ENCODE assay signal across 18 cellular contexts in genomic region chr12:106211973-106212372, GRCh38. TPM values are rescaled to one million over a fixed set of nuclear protein-coding genes. Genes with fewer than 3 reads are reported as not detected.
DNase-seq lines count a peak whose midpoint lies in the region; ATAC-seq and TF ChIP-seq lines count a peak whose summit lies in the region.
"Had no signal": no experiment of that assay in that cellular context is flagged by ENCODE, and none has a peak within 500 bp of the region (broad histone marks: within the 10 kb centered on the region; RNA-seq: fewer than 3 reads in every experiment).

No MANE protein-coding gene starts in this region.

- DNase-seq in COLO668 (lab: John Stamatoyannopoulos, UW; ENCODE audit: unreplicated experiment) (peak; percentile 49), SJCRH30 (peak; percentile 26 to 40), renal cortical epithelial cell (ENCODE audit: low read depth) (peak; percentile 30), NCI-H1048 (lab: John Stamatoyannopoulos, UW) (no peak), Right ventricle myocardium superior (no peak)
- DNase-seq: CD4-positive, alpha-beta T cell; HCEC 1CT; KG1; NCI-H1105; NCI-H1694; NCI-H2081 treated with DMSO at 0.1 percent for 48 hours; NCI-H2227 treated with DMSO at 0.1 percent for 48 hours; NCI-H524 treated with DMSO at 0.1 percent for 48 hours had no signal

- no peak overlapping the region for H3K4me3 ChIP-seq in HEK293 (ENCODE audit: low read depth, low read length)
- H3K4me3 ChIP-seq in SJCRH30 = no peak overlapping the region
- H3K4me3 ChIP-seq: BLaER1, GM23338 had no signal

- CTCF ChIA-PET in HEK293 (lab: Yijun Ruan, JAX) = interaction anchor here (1.7 kb wide), 1 partner anchor 12 kb away, joined by 5 read pairs; no protein-coding TSS in a partner anchor

- H3K9me3 ChIP-seq in HEK293 (ENCODE audit: control insufficient read depth, insufficient read depth, low read depth, low read length) = no peaks in the 10 kb centered on the region
- no peaks in the 10 kb centered on the region; the same call in 1 of the 2 replicates for H3K9me3 ChIP-seq in SJCRH30 (replicated peaks)
- H3K9me3 ChIP-seq: BLaER1 had no signal

- intact Hi-C loops in Right ventricle myocardium superior (cut with DNase I) = no loop called here

- ATAC-seq in HG03159 (IDR thresholded peaks at IDR 0.05; ENCODE audit: unreplicated experiment) (no peak), Right ventricle myocardium superior (ENCODE audit: poor library complexity) (no peak)
- ATAC-seq: GM23338 had no signal

- H3K36me3 ChIP-seq in HEK293 (ENCODE audit: control insufficient read depth in 2 of 2, insufficient read depth in 1 of 2, low read length in 2 of 2) = no peaks in the 10 kb centered on the region
- H3K36me3 ChIP-seq in SJCRH30 = no peaks in the 10 kb centered on the region
- H3K36me3 ChIP-seq: BLaER1 had no signal

- no peaks in the 10 kb centered on the region; the same call in 1 of the 2 replicates for H3K27me3 ChIP-seq in SJCRH30
- H3K27me3 ChIP-seq: BLaER1 had no signal

- POLR2A ChIA-PET in HEK293 (lab: Yijun Ruan, JAX) = no interaction called here

- no peak for TF ChIP-seq CTCF in HEK293 (tag by site-specific recombination; IDR thresholded peaks at IDR 0.05)

- H3K4me1 ChIP-seq in HEK293 (ENCODE audit: control insufficient read depth, insufficient read depth, low read length) = no peaks in the 10 kb centered on the region
- no peaks in the 10 kb centered on the region for H3K4me1 ChIP-seq in SJCRH30
- H3K4me1 ChIP-seq: BLaER1 had no signal

- no peak overlapping the region for H3K27ac ChIP-seq in HEK293 (ENCODE audit: extremely low read depth, low read depth, low read length)
- H3K27ac ChIP-seq in SJCRH30 = no peak overlapping the region
- H3K27ac ChIP-seq: BLaER1, RWPE1 had no signal

TF ChIP-seq in HEK293, 187 proteins besides CTCF, POLR2A, EP300 and RAD21:
- TF ChIP-seq PRDM10 (tag by site-specific recombination; IDR thresholded peaks at IDR 0.05) (peak; percentile 37; the same call in 1 of the 2 replicates), ZFHX2 (tag by site-specific recombination; conservative IDR thresholded peaks at IDR 0.05) (peak; percentile 20; the same call in 1 of the 2 replicates), ZNF514 (tag by site-specific recombination; IDR thresholded peaks at IDR 0.05) (no peak), EGR2 (tag by site-specific recombination; IDR thresholded peaks at IDR 0.05; ENCODE audit: low read depth) (0 out of 2 replicates have a peak, but pooled peaks have one; percentile 16)
TF ChIP-seq in HEK293: peak in this region for 3.

RNA-seq across cellular contexts. Expression of gene CKAP4, which starts 35.8 kb away (rescaled TPM):
- 47.8 and 50.7 TPM in 2 replicates for total RNA-seq in SJCRH30 (2014; rRNA removed; shearing (Covaris generic))
- total RNA-seq in renal cortical epithelial cell (82.7 and 105 TPM in 2 replicates), Right ventricle myocardium superior (35.0 TPM)

Comparison
In these comparisons a context has a peak if more than half of its experiments do, and no peak if none do; other contexts are left out.
1. DNase-seq: peak in COLO668 (single experiment), SJCRH30 (2 of 2) and renal cortical epithelial cell (single experiment); none in NCI-H1048 (single experiment) and Right ventricle myocardium superior (single experiment).